ENCODE assay signal across 22 cellular contexts in the genomic region with DNA sequence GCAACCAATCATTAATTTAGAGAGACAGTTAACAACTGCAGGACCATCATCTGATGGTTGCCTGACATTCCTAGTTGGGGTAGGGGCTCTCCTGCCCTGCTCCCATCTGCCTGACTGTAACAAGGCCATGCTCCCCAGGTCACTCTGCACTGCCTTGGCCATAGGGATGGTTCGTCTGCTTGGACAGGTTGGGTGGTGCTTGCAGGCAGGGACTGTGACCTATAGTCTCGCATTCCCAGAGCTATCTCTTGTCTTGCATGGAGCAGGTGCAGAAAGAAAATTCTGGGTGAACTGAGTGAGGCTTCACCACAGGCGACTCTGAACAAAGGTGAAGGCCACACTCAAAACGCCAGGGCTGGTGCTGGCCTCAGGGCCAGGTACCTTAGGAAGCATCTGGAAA.
"Had no signal": no experiment of that assay in that cellular context is flagged by ENCODE, and none has a peak within 500 bp of the region (broad histone marks: within the 10 kb centered on the region; RNA-seq: fewer than 3 reads in every experiment).

No MANE protein-coding gene starts in this region.

- H3K27ac Mint-ChIP-seq: activated B cell treated with CpG ODN at 0.5 μM for 24 hours; activated CD4-positive, alpha-beta T cell treated with anti-CD3 and anti-CD28 coated beads for 36 hours; activated naive CD8-positive, alpha-beta T cell treated with anti-CD3 and anti-CD28 coated beads, Interleukin-2, amount 10 ng/mL, durations not matched to agents 7 days and 5 days; endodermal cell; natural killer cell treated with Interleukin-12 subunit alpha and Interleukin-12 subunit beta and Interleukin-15 and Interleukin-18, amount 100 ng/mL, for 72 hours had no signal

- H3K4me3 Mint-ChIP-seq: activated B cell treated with CpG ODN at 0.5 μM for 24 hours; activated naive CD8-positive, alpha-beta T cell treated with anti-CD3 and anti-CD28 coated beads, Interleukin-2, amount 10 ng/mL, durations not matched to agents 7 days and 5 days; central memory CD8-positive, alpha-beta T cell; endodermal cell; natural killer cell treated with Interleukin-12 subunit alpha and Interleukin-12 subunit beta and Interleukin-15 and Interleukin-18, amount 100 ng/mL, for 72 hours had no signal

- H3K4me3 ChIP-seq: breast epithelium, esophagus squamous epithelium, gastrocnemius medialis, right lobe of liver, testis had no signal

- H3K9me3 Mint-ChIP-seq: activated B cell treated with CpG ODN at 0.5 μM for 24 hours; activated naive CD8-positive, alpha-beta T cell treated with anti-CD3 and anti-CD28 coated beads, Interleukin-2, amount 10 ng/mL, durations not matched to agents 7 days and 5 days; central memory CD8-positive, alpha-beta T cell; endodermal cell; natural killer cell treated with Interleukin-12 subunit alpha and Interleukin-12 subunit beta and Interleukin-15 and Interleukin-18, amount 100 ng/mL, for 72 hours had no signal

- H3K36me3 ChIP-seq: gastrocnemius medialis had no signal

- H3K27me3 Mint-ChIP-seq: activated B cell treated with CpG ODN at 0.5 μM for 24 hours; activated CD4-positive, alpha-beta T cell treated with anti-CD3 and anti-CD28 coated beads for 36 hours; activated naive CD8-positive, alpha-beta T cell treated with anti-CD3 and anti-CD28 coated beads, Interleukin-2, amount 10 ng/mL, durations not matched to agents 7 days and 5 days; central memory CD8-positive, alpha-beta T cell; natural killer cell treated with Interleukin-12 subunit alpha and Interleukin-12 subunit beta and Interleukin-15 and Interleukin-18, amount 100 ng/mL, for 72 hours had no signal

- H3K27ac ChIP-seq: breast epithelium, esophagus squamous epithelium, gastrocnemius medialis, neutrophil, right lobe of liver, testis had no signal

- H3K4me1 ChIP-seq: breast epithelium, gastrocnemius medialis, right lobe of liver had no signal

- FAIRE-seq: colon, small intestine had no signal

- ATAC-seq: activated CD4-positive, alpha-beta T cell treated with anti-CD3 and anti-CD28 coated beads for 36 hours; gastrocnemius medialis; left cardiac atrium; natural killer cell treated with Interleukin-12 subunit alpha and Interleukin-12 subunit beta and Interleukin-15 and Interleukin-18, amount 100 ng/mL, for 72 hours had no signal

- H3K9me3 ChIP-seq: breast epithelium, esophagus squamous epithelium, gastrocnemius medialis, neutrophil, right lobe of liver, testis had no signal

- DNase-seq: activated B cell treated with CpG ODN at 0.5 μM for 24 hours; activated CD4-positive, alpha-beta T cell treated with anti-CD3 and anti-CD28 coated beads for 36 hours; activated CD4-positive, alpha-beta T cell treated with anti-CD3 and anti-CD28 coated beads, Interleukin-2, amount 50 U/mL, for 4 hours; activated CD8-positive, alpha-beta memory T cell treated with anti-CD3 and anti-CD28 coated beads for 24 hours; activated naive CD8-positive, alpha-beta T cell treated with anti-CD3 and anti-CD28 coated beads, Interleukin-2, amount 10 ng/mL, durations not matched to agents 7 days and 5 days; amniotic stem cell; endodermal cell; esophagus squamous epithelium; gastrocnemius medialis; hippocampal formation; left cardiac atrium; right lobe of liver; small intestine; stimulated activated naive CD4-positive, alpha-beta T cell; T-helper 9 cell; testis; trophoblast cell had no signal

- H3K27me3 ChIP-seq: breast epithelium, testis had no signal
